ENCODE assay signal across 1 cellular context in the genomic region with DNA sequence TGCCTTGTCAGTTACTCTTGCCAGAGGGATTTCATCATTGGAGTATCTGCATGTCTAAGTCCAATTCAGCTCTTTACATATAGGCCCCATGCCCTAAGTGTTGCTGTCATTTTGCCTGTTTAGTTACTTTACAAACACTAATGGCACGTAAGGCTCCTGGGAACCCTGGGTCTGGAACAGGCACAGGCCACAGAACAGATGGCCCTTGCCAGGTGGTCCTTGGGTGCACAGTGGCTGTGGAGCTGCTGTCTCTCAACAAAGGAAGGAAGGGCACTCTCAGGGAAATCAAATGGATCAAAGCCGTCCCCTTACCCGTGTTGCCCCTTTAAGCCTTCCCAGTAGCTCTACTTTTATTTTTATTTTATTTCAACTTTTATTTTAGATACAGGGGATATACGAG.
TF ChIP-seq lines count a peak whose summit lies in the region.

No MANE protein-coding gene starts in this region.

TF ChIP-seq in HepG2, 621 proteins besides CTCF, POLR2A, EP300 and RAD21:
- TF ChIP-seq CEBPB (IDR thresholded peaks at IDR 0.05; ENCODE audit: borderline replicate concordance, low read depth, low read length) (peak; percentile 32; the same call in 1 of the 2 replicates), RBM22 (optimal IDR thresholded peaks at IDR 0.05; ENCODE audit: low read length) (no peak)
